In the genomic region with DNA sequence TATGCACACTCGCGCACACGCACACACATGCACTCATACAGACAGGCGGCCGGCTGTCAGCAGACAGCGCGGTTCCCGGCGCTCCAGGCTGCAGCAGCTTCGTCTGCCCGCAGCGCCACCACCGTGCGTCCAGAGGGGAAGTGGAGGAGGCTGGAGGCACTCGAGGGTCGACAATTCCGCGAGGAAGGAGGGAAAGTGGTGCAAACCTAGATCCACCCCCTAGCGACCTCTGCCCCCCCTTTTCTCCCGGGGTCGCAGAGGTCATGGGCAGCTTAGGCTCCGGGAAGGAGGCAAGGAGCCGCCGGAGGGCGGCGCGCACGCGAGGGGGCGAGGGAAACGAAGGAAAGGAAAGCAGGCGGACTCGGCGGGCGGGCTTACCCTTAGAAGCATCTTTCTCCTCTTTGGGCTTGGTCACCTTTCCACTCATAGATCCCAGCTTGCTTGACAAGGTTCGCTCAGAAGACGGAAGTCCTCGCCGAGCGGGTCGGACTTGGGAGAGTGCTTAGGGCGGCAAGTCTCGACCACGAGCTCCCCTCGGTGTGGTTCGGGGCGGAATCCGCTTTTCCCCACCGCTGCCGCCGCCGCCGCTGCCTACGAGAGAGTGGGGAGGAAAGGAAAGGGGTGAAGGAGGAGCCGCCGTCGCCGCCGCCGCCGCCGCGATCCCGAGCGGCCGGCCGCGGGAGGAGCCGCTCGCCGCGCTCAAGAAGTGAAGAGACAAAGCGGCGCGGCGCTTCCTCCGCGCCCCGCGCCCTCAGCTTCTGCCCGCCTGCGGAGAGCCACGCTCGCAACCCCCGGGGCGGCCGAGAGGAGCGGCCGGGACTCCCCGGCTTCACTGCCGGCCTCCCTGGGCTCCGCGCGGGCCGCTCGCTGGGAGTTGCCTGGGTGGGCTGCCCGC, we compare ENCODE assay signal across 1 cellular context.
TF ChIP-seq lines count a peak whose summit lies in the region.

No MANE protein-coding gene starts in this region.

TF ChIP-seq in GM12878, 131 proteins besides CTCF, POLR2A, EP300 and RAD21:
- TF ChIP-seq, protein P1, sequence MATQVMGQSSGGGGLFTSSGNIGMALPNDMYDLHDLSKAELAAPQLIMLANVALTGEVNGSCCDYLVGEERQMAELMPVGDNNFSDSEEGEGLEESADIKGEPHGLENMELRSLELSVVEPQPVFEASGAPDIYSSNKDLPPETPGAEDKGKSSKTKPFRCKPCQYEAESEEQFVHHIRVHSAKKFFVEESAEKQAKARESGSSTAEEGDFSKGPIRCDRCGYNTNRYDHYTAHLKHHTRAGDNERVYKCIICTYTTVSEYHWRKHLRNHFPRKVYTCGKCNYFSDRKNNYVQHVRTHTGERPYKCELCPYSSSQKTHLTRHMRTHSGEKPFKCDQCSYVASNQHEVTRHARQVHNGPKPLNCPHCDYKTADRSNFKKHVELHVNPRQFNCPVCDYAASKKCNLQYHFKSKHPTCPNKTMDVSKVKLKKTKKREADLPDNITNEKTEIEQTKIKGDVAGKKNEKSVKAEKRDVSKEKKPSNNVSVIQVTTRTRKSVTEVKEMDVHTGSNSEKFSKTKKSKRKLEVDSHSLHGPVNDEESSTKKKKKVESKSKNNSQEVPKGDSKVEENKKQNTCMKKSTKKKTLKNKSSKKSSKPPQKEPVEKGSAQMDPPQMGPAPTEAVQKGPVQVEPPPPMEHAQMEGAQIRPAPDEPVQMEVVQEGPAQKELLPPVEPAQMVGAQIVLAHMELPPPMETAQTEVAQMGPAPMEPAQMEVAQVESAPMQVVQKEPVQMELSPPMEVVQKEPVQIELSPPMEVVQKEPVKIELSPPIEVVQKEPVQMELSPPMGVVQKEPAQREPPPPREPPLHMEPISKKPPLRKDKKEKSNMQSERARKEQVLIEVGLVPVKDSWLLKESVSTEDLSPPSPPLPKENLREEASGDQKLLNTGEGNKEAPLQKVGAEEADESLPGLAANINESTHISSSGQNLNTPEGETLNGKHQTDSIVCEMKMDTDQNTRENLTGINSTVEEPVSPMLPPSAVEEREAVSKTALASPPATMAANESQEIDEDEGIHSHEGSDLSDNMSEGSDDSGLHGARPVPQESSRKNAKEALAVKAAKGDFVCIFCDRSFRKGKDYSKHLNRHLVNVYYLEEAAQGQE (IDR thresholded peaks at IDR 0.05; ENCODE audit: low read depth, low read length) = no peak
- TF ChIP-seq YY1 (IDR thresholded peaks at IDR 0.05; ENCODE audit: low read depth, low read length) (no peak), NFYA (IDR thresholded peaks at IDR 0.05; ENCODE audit: borderline replicate concordance, low read depth, low read length) (no peak), ZNF622 (IDR thresholded peaks at IDR 0.05) (no peak), ZBTB11 (CRISPR knock-in tag; IDR thresholded peaks at IDR 0.05) (no peak), SP1 (IDR thresholded peaks at IDR 0.05; ENCODE audit: low read depth, low read length) (no peak), SPI1 (IDR thresholded peaks at IDR 0.05; ENCODE audit: borderline replicate concordance, insufficient read depth, low read depth, low read length) (no peak)
